ENCODE assay signal across 8 cellular contexts in the genomic region with DNA sequence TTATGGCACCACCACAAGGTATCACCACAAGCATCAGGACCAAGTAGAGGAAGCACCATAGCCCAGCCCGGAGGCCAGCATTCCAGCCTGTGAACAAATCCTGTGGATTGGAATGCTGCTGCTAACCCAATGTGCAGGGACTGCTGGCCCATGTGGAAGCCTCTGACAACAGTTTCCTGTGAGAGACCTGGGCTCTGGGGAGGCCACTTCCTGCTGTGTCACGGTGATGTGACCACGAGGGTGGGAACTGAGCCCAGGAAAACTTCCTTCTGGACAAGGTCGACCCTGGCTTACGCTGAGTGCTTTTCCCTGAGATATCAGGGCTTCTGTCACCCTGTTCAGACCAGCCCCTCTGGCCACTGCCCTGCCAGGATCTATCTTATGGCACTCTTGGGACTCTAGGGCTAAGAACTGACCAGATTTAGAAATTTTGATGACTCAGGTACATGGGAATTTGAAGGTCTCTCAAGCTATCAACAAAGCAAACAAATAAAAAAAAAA.
DNase-seq lines count a peak whose midpoint lies in the region; ATAC-seq and TF ChIP-seq lines count a peak whose summit lies in the region.

No MANE protein-coding gene starts in this region.

- no peak for ATAC-seq in HG03378 (IDR thresholded peaks at IDR 0.05; ENCODE audit: unreplicated experiment)

- DNase-seq in AG04449 (ENCODE audit: low read depth, low spot score): peak; percentile 89
- peak; percentile 99 for DNase-seq in M059J (ENCODE audit: low read depth)
- DNase-seq in dermis microvascular lymphatic vessel endothelial cell (ENCODE audit: low read depth in 2 of 2): peak; percentile 91 to 95
- peak; percentile 91 to 99 for DNase-seq in lung microvascular endothelial cell (ENCODE audit: low read depth in 2 of 2)
- no peak for DNase-seq in NCI-H2081 treated with DMSO at 0.1 percent for 48 hours (lab: John Stamatoyannopoulos, UW)
- no peak for DNase-seq in NCI-H1105 (lab: John Stamatoyannopoulos, UW)
- DNase-seq in NCI-H187 (lab: John Stamatoyannopoulos, UW): no peak

- POLR2A ChIA-PET in AG04449 (lab: Yijun Ruan, JAX): interaction anchor here (1.5 to 1.8 kb wide), 3 partner anchors 16 to 104 kb away, joined by 3 to 6 read pairs (median 4); a partner anchor contains a TSS

- H3K4me3 ChIP-seq in AG04449 (ENCODE audit: low read depth, low read length): no peak overlapping the region

- no peak for TF ChIP-seq CTCF in AG04449 (IDR thresholded peaks at IDR 0.05; ENCODE audit: insufficient read depth, low read length, missing control alignments)

- CTCF ChIA-PET in AG04449 (lab: Yijun Ruan, JAX): interaction anchor here (1.4 kb wide), 1 partner anchor 16 kb away, joined by 3 read pairs; no protein-coding TSS in a partner anchor

Comparison
In these comparisons a context has a peak if more than half of its experiments do, and no peak if none do; other contexts are left out.
1. DNase-seq: peak in AG04449 (single experiment), M059J (single experiment), dermis microvascular lymphatic vessel endothelial cell (2 of 2) and lung microvascular endothelial cell (2 of 2); none in NCI-H2081 treated with DMSO at 0.1 percent for 48 hours (single experiment), NCI-H1105 (single experiment) and NCI-H187 (0 of 2).